Comparison of ENCODE assay signal across 8 cellular contexts in genomic region chr14:55430024-55430690, GRCh38. TPM values are rescaled to one million over a fixed set of nuclear protein-coding genes. Genes with fewer than 3 reads are reported as not detected.
A peak's percentile ranks its signal among the peaks of the same experiment; 100 is the strongest.
DNase-seq lines count a peak whose midpoint lies in the region; ATAC-seq and TF ChIP-seq lines count a peak whose summit lies in the region.

No MANE protein-coding gene starts in this region.

- H3K36me3 Mint-ChIP-seq in CD8-positive, alpha-beta T cell = no peaks in the 10 kb centered on the region

- no peaks in the 10 kb centered on the region for H3K9me3 ChIP-seq in CD8-positive, alpha-beta T cell (ENCODE audit: low read length)
- H3K9me3 ChIP-seq in PC-3 (ENCODE audit: low read length) (no peaks in the 10 kb centered on the region), adipocyte (ENCODE audit: control insufficient read depth, low read length) (no peaks in the 10 kb centered on the region), thoracic aorta (no peaks in the 10 kb centered on the region)

- no peak for TF ChIP-seq EP300 in Ishikawa (IDR thresholded peaks at IDR 0.05; ENCODE audit: borderline replicate concordance)

- H3F3A ChIP-seq in PC-3 (ENCODE audit: low read length, unreplicated experiment) = no peaks in the 10 kb centered on the region

- H3K36me3 ChIP-seq in CD8-positive, alpha-beta T cell (ENCODE audit: insufficient read depth, low read length) = no peaks in the 10 kb centered on the region
- no peaks in the 10 kb centered on the region for H3K36me3 ChIP-seq in PC-3 (ENCODE audit: low read depth, low read length)
- no peaks in the 10 kb centered on the region for H3K36me3 ChIP-seq in adipocyte (ENCODE audit: control insufficient read depth, insufficient read depth, low read length, severe bottlenecking)
- no peaks in the 10 kb centered on the region for H3K36me3 ChIP-seq in thoracic aorta

- no peak overlapping the region for H3K27ac ChIP-seq in CD8-positive, alpha-beta T cell (ENCODE audit: low read depth, low read length)
- H3K27ac ChIP-seq in PC-3 (ENCODE audit: low read length) (peak overlapping the region; percentile 13), thoracic aorta (no peak overlapping the region)

- no peak overlapping the region for H3K9ac ChIP-seq in PC-3 (ENCODE audit: low read length)
- no peak overlapping the region for H3K9ac ChIP-seq in adipocyte (ENCODE audit: low read length)

- H3K79me2 ChIP-seq in PC-3 (ENCODE audit: low read length) = no peaks in the 10 kb centered on the region

- H3K4me3 ChIP-seq in CD8-positive, alpha-beta T cell (ENCODE audit: low read depth, low read length) = no peak overlapping the region
- H3K4me3 ChIP-seq in PC-3 (ENCODE audit: low read length) (no peak overlapping the region), adipocyte (ENCODE audit: low read length) (no peak overlapping the region), thoracic aorta (no peak overlapping the region)

- H4K20me1 ChIP-seq in PC-3 (ENCODE audit: low read length) = no peaks in the 10 kb centered on the region

- 0 out of 2 replicates have a peak overlapping the region, but pooled peaks have one; percentile 5 for H2AFZ ChIP-seq in PC-3 (ENCODE audit: low read length)

- peak; percentile 92 for ATAC-seq in CD8-positive, alpha-beta T cell
- ATAC-seq in GM18867 (IDR thresholded peaks at IDR 0.05; ENCODE audit: unreplicated experiment) = peak; percentile 75
- ATAC-seq in PC-3 = peak; percentile 58
- no peak for ATAC-seq in thoracic aorta (ENCODE audit: insufficient number of reproducible peaks, low FRiP score, low read depth)
- no peak for ATAC-seq in HG02623 (IDR thresholded peaks at IDR 0.05; ENCODE audit: unreplicated experiment)

- no peaks in the 10 kb centered on the region for H3K27me3 ChIP-seq in CD8-positive, alpha-beta T cell (ENCODE audit: insufficient read depth, low read length)
- H3K27me3 ChIP-seq in PC-3 (ENCODE audit: low read length) (no peaks in the 10 kb centered on the region), adipocyte (replicated peaks; ENCODE audit: control insufficient read depth, insufficient read depth, low read length) (no peaks in the 10 kb centered on the region), thoracic aorta (replicated peaks; ENCODE audit: insufficient read depth) (no peaks in the 10 kb centered on the region)

- H3K27ac Mint-ChIP-seq in CD8-positive, alpha-beta T cell = peak overlapping the region; percentile 72

- H3K4me3 Mint-ChIP-seq in CD8-positive, alpha-beta T cell = no peak overlapping the region

- BruUV-seq in PC-3 (replicated peaks; lab: Mats Ljungman, UMichigan) = no TSS peak

- peak in 6 of 7 experiments; percentile 19 to 52 (median 42) for DNase-seq in CD8-positive, alpha-beta T cell
- DNase-seq in PC-3 (peak; percentile 97), adipocyte (ENCODE audit: low read depth) (peak; percentile 88), iPS-NIHi7 (ENCODE audit: extremely low spot score) (peak; percentile 59), thoracic aorta (ENCODE audit: low spot score) (peak; percentile 19)

- H3K9me2 ChIP-seq in PC-3 (replicated peaks; ENCODE audit: low read length) = 0 out of 2 replicates have a peak, but pooled peaks cover 4% of the 10 kb centered on the region

- POLR2A ChIA-PET in CD8-positive, alpha-beta T cell (lab: Charles Lee) = interaction anchor here (0.6 kb wide), 1 partner anchor 306 kb away, joined by 3 read pairs; no protein-coding TSS in a partner anchor
- POLR2A ChIA-PET in PC-3 (lab: Charles Lee; ENCODE audit: unreplicated experiment) = no interaction called here

- peaks cover 33% of the 10 kb centered on the region for H3K4me1 Mint-ChIP-seq in CD8-positive, alpha-beta T cell (ENCODE audit: low read depth)

- peak overlapping the region; percentile 25 for H3K4me2 ChIP-seq in PC-3 (ENCODE audit: low read length)

- no peaks in the 10 kb centered on the region for H3K27me3 Mint-ChIP-seq in CD8-positive, alpha-beta T cell (ENCODE audit: low read depth)

- peak; percentile 60 for TF ChIP-seq RAD21 in Ishikawa (IDR thresholded peaks at IDR 0.05; ENCODE audit: low read depth)

- H3K9me3 Mint-ChIP-seq in CD8-positive, alpha-beta T cell = no peaks in the 10 kb centered on the region

- CTCF ChIA-PET in CD8-positive, alpha-beta T cell (lab: Charles Lee) = interaction anchor here (0.6 to 5.7 kb wide), 12 partner anchors 10 to 527 kb away, joined by 3 to 38 read pairs (median 4); partner anchors contain the start of genes FBXO34 and GCH1
- CTCF ChIA-PET in PC-3 (lab: Charles Lee) = interaction anchor here (0.6 kb wide), 3 partner anchors 97 to 239 kb away, joined by 3 to 8 read pairs (median 6); partner anchors contain the start of gene DLGAP5

- peak; percentile 50 for TF ChIP-seq CTCF in CD8-positive, alpha-beta T cell (IDR thresholded peaks at IDR 0.05)
- TF ChIP-seq CTCF in PC-3 (conservative IDR thresholded peaks at IDR 0.05; ENCODE audit: low read depth, low read length) (peak; percentile 89), thoracic aorta (IDR thresholded peaks at IDR 0.05) (peak; percentile 28)

- H3K4me1 ChIP-seq in CD8-positive, alpha-beta T cell (ENCODE audit: insufficient read depth, low read length) = peaks cover 24% of the 10 kb centered on the region
- H3K4me1 ChIP-seq in PC-3 (ENCODE audit: insufficient read depth, low read length) (peaks cover 51% of the 10 kb centered on the region), adipocyte (ENCODE audit: control insufficient read depth, insufficient read depth, low read length) (no peaks in the 10 kb centered on the region), thoracic aorta (ENCODE audit: control insufficient read depth in 1 of 2, low read depth in 2 of 2) (peaks cover 0 to 3% of the 10 kb centered on the region in 2 donors)

- intact Hi-C loops in CD8-positive, alpha-beta T cell (cut with DNase I, micrococcal nuclease) = loop anchor here (1.0 to 10.0 kb wide), 9 partner anchors 55 to 1145 kb away; partner anchors contain the start of genes FBXO34 (in 2 of the 2) and TMEM260 (in 1 of the 2)
- intact Hi-C loops in PC-3 (cut with micrococcal nuclease) = loop anchor here (1.0 to 10.0 kb wide), 9 partner anchors 31 to 658 kb away; partner anchors contain the start of gene FBXO34

TF ChIP-seq in Ishikawa, 13 proteins besides CTCF, POLR2A, EP300 and RAD21:
- no peak for TF ChIP-seq TEAD4 (IDR thresholded peaks at IDR 0.05)
- no peak for TF ChIP-seq YY1 (IDR thresholded peaks at IDR 0.05; ENCODE audit: low read depth)
- TF ChIP-seq EGR1 (IDR thresholded peaks at IDR 0.05) = no peak
- no peak for TF ChIP-seq MAX (IDR thresholded peaks at IDR 0.05)
- TF ChIP-seq ZBTB7A (IDR thresholded peaks at IDR 0.05; ENCODE audit: low read depth) = no peak
- no peak for TF ChIP-seq FOXM1 (IDR thresholded peaks at IDR 0.05; ENCODE audit: borderline replicate concordance, low read depth)
- TF ChIP-seq CREB1 (IDR thresholded peaks at IDR 0.05; ENCODE audit: low read depth) = no peak
- TF ChIP-seq USF1 (IDR thresholded peaks at IDR 0.05) = no peak
- TF ChIP-seq TCF12 (IDR thresholded peaks at IDR 0.05; ENCODE audit: low read depth) = no peak
- TF ChIP-seq CEBPB (IDR thresholded peaks at IDR 0.05) = no peak
- no peak for TF ChIP-seq TAF1 (IDR thresholded peaks at IDR 0.05; ENCODE audit: low read depth)
- no peak for TF ChIP-seq NFIC (IDR thresholded peaks at IDR 0.05)
TF ChIP-seq in Ishikawa: peak in this region for 0.

RNA-seq across cellular contexts. Expression of gene TBPL2, which starts 10.3 kb away (rescaled TPM):
- not detected for total RNA-seq in CD8-positive, alpha-beta T cell
- total RNA-seq in PC-3 (2014; rRNA removed) (not detected in 2 replicates), thoracic aorta (not detected)

RNA-seq across cellular contexts. Expression of gene ATG14, which starts 18.5 kb away (rescaled TPM):
- total RNA-seq in CD8-positive, alpha-beta T cell = 10 to 100 TPM; 30.9 to 32.7 TPM
- total RNA-seq in PC-3 (2014; rRNA removed) = 20.2 and 22.5 TPM in 2 replicates
- 10 to 100 TPM; 19.5 to 26.0 TPM for total RNA-seq in thoracic aorta

Comparison
In these comparisons a context has a peak if more than half of its experiments do, and no peak if none do; other contexts are left out.
1. ATAC-seq: peak in CD8-positive, alpha-beta T cell (single experiment), GM18867 (single experiment) and PC-3 (single experiment); none in thoracic aorta (single experiment) and HG02623 (single experiment).
2. DNase-seq: peak in every context shown above with its lines; median percentile 97 in PC-3; 88 in adipocyte; 59 in iPS-NIHi7; 42 in CD8-positive, alpha-beta T cell; 19 in thoracic aorta.
3. CTCF ChIP-seq: peak in every context shown above with its lines; median percentile 89 in PC-3; 50 in CD8-positive, alpha-beta T cell; 28 in thoracic aorta.